8 cellular contexts compared by ENCODE assay signal in the genomic region with DNA sequence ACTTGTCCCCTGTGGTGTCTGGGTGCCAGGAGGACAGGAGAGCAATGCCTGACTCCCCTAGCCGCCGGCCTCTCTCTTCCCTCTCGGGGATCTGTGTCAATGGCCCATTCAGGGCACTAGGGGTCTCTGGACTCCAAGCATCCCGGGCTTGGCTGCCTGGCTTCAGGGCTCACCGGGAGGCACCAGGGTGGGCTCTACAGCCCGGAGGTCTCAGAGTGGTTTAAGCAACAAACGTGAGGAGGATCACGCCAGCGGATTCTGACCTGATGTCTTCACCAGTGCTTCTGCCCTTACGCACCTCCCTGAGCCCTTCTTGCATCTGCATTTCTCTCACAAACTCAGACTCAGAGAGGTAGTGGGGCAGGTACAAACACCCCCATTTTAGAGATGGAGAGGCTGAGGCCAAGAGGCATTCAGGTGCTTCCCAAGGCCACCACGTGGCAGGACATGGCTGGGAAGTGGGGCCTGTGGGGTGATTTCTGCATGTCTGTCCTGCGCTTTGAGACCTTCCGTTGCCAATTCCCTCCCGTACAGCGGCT.
A peak's percentile ranks its signal among the peaks of the same experiment; 100 is the strongest.
DNase-seq lines count a peak whose midpoint lies in the region; ATAC-seq and TF ChIP-seq lines count a peak whose summit lies in the region.

No MANE protein-coding gene starts in this region.

- DNase-seq in NCI-H345 (lab: John Stamatoyannopoulos, UW), result peak; percentile 32
- no peak for DNase-seq in NCI-H345 treated with DMSO at 0.1 percent for 48 hours (lab: John Stamatoyannopoulos, UW; ENCODE audit: unreplicated experiment)
- peak; percentile 46 for DNase-seq in RPMI8226
- DNase-seq in epithelial cell of proximal tubule (ENCODE audit: low read depth), result no peak
- peak; percentile 42 for DNase-seq in neural crest cell (ENCODE audit: low read depth, low spot score)
- DNase-seq in occipital lobe (lab: John Stamatoyannopoulos, UW), result no peak

- H3K36me3 Mint-ChIP-seq in neural crest cell (ENCODE audit: low read depth), result no peaks in the 10 kb centered on the region

- no peaks in the 10 kb centered on the region for H3K27me3 Mint-ChIP-seq in neural crest cell (ENCODE audit: low read depth)

- no peaks in the 10 kb centered on the region for H3K9me3 Mint-ChIP-seq in neural crest cell

- no peak overlapping the region for H3K4me3 ChIP-seq in epithelial cell of proximal tubule (ENCODE audit: low read depth, low read length)

- no peak overlapping the region for H3K4me3 Mint-ChIP-seq in neural crest cell

- H3K27ac Mint-ChIP-seq in neural crest cell (ENCODE audit: unreplicated experiment), result no peak overlapping the region

- TF ChIP-seq CTCF in epithelial cell of proximal tubule (conservative IDR thresholded peaks at IDR 0.05; ENCODE audit: low read depth, low read length), result peak; percentile 85
- peak; percentile 62 for TF ChIP-seq CTCF in neural crest cell (conservative IDR thresholded peaks at IDR 0.05)

- H3K4me1 Mint-ChIP-seq in neural crest cell, result no peaks in the 10 kb centered on the region

- ATAC-seq in GM19324 (IDR thresholded peaks at IDR 0.05; ENCODE audit: low FRiP score, unreplicated experiment) (peak; percentile 69), HG03135 (IDR thresholded peaks at IDR 0.05; ENCODE audit: unreplicated experiment) (peak; percentile 75)

Comparison
In these comparisons a context has a peak if more than half of its experiments do, and no peak if none do; other contexts are left out.
1. DNase-seq: peak in NCI-H345 (single experiment), RPMI8226 (single experiment) and neural crest cell (single experiment); none in NCI-H345 treated with DMSO at 0.1 percent for 48 hours (single experiment), epithelial cell of proximal tubule (single experiment) and occipital lobe (single experiment).